ENCODE assay signal across 2 cellular contexts in the genomic region with DNA sequence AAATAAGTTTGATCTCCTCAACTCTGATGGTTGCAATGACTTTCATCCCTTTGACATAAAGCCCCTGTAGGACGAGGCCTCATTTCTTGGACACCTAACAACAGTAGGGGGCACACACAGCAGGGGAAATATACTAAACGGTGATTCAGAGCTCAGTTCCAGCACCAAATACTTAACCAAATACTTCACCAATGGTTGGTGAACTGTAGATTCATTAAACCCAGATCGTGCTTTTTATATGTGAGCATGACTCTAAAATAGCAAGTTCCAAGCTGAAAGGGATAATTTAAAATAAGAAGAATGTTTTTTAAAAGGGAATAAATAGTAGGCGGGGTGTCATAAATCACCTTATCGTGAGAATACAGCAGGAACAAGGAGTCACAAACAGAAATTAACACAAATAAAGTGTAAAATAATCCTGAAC.
TF ChIP-seq lines count a peak whose summit lies in the region.

No MANE protein-coding gene starts in this region.

TF ChIP-seq in GM12878, 131 proteins besides CTCF, POLR2A, EP300 and RAD21:
- TF ChIP-seq CREM (IDR thresholded peaks at IDR 0.05; ENCODE audit: low read depth) (no peak), MYC (IDR thresholded peaks at IDR 0.05; ENCODE audit: insufficient read depth, insufficient read length, insufficient replicate concordance, low read length, severe bottlenecking) (no peak), BCL11A (IDR thresholded peaks at IDR 0.05; ENCODE audit: low read depth, low read length) (no peak), IRF5 (IDR thresholded peaks at IDR 0.05; ENCODE audit: borderline replicate concordance) (no peak), HDGF (IDR thresholded peaks at IDR 0.05) (no peak), CHD4 (IDR thresholded peaks at IDR 0.05) (no peak), CBX3 (IDR thresholded peaks at IDR 0.05; ENCODE audit: borderline replicate concordance, low read depth) (no peak), LARP7 (IDR thresholded peaks at IDR 0.05) (no peak), KDM1A (IDR thresholded peaks at IDR 0.05; ENCODE audit: borderline replicate concordance) (no peak), TCF7 (IDR thresholded peaks at IDR 0.05; ENCODE audit: borderline replicate concordance) (no peak), RB1 (IDR thresholded peaks at IDR 0.05; ENCODE audit: borderline replicate concordance) (no peak), NR2C2 (IDR thresholded peaks at IDR 0.05; ENCODE audit: borderline replicate concordance, control insufficient read depth, insufficient read length, low read depth) (no peak), RELB (IDR thresholded peaks at IDR 0.05; ENCODE audit: low read depth) (no peak), ATF2 (IDR thresholded peaks at IDR 0.05; ENCODE audit: low read length) (no peak), TARDBP (IDR thresholded peaks at IDR 0.05; ENCODE audit: borderline replicate concordance) (no peak)

TF ChIP-seq in liver, 16 proteins besides CTCF, POLR2A, EP300 and RAD21:
- TF ChIP-seq RXRA (IDR thresholded peaks at IDR 0.05) (no peak), NR2F2 (IDR thresholded peaks at IDR 0.05) (no peak), REST (IDR thresholded peaks at IDR 0.05) (no peak)
